20 cellular contexts compared by ENCODE assay signal in the genomic region with DNA sequence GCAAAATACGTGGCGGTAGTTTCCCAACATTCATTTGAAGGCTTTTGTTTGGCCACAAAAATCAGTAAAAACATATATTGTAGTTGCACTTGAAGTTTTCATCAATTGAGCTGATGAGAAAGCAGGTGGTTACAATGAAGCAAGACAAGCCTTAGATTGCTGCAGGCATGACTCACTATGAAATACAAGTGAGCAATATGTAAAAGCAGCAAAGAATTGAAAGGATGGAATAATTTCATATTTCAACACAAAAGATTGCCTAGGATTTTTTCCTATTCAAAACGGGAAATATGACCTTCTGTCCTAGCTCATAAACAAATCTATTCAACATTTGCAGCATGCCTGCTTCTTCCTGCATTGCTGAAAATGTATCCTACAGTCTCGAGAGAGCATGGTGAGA.
A peak's percentile ranks its signal among the peaks of the same experiment; 100 is the strongest.
DNase-seq lines count a peak whose midpoint lies in the region; ATAC-seq, FAIRE-seq and TF ChIP-seq lines count a peak whose summit lies in the region.
"Had no signal": no experiment of that assay in that cellular context is flagged by ENCODE, and none has a peak within 500 bp of the region (broad histone marks: within the 10 kb centered on the region; RNA-seq: fewer than 3 reads in every experiment).

No MANE protein-coding gene starts in this region.

- no peak for TF ChIP-seq POLR2A in NB4 (IDR thresholded peaks at IDR 0.05; ENCODE audit: extremely low read depth, insufficient read length)

- H3K36me3 ChIP-seq in bronchial epithelial cell (ENCODE audit: control insufficient read depth, insufficient read depth, low read length) = no peaks in the 10 kb centered on the region
- H3K36me3 ChIP-seq: gastrocnemius medialis, ovary had no signal

- no peaks in the 10 kb centered on the region for H3K27me3 ChIP-seq in bronchial epithelial cell (ENCODE audit: control insufficient read depth, insufficient read depth, low read length)
- H3K27me3 ChIP-seq: gastrocnemius medialis, ovary had no signal

- TF ChIP-seq CTCF in CD14-positive monocyte (IDR thresholded peaks at IDR 0.05) (no peak), NB4 (IDR thresholded peaks at IDR 0.05; ENCODE audit: low read depth, low read length) (no peak), bronchial epithelial cell (IDR thresholded peaks at IDR 0.05; ENCODE audit: insufficient read depth, low read length, severe bottlenecking) (no peak)

- H3K4me3 ChIP-seq in NB4 (ENCODE audit: low read depth, low read length) = no peak overlapping the region
- no peak overlapping the region for H3K4me3 ChIP-seq in bronchial epithelial cell (ENCODE audit: low read depth, low read length)
- H3K4me3 ChIP-seq: gastrocnemius medialis, ovary had no signal

- peaks cover 0 to 2% (median 0%) of the 10 kb centered on the region in 7 donors for H3K9me3 Mint-ChIP-seq in CD14-positive monocyte
- H3K9me3 Mint-ChIP-seq: activated T-cell treated with anti-CD3 and anti-CD28 coated beads, Interleukin-2, amount 50 U/mL, for 4 hours had no signal

- no peaks in the 10 kb centered on the region for H3K27me3 Mint-ChIP-seq in CD14-positive monocyte (ENCODE audit: low read depth in 3 of 3)

- intact Hi-C loops in CD14-positive monocyte (cut with micrococcal nuclease) = loop anchor here in 1 of 2 donors (10.0 kb wide), 1 partner anchor 255 kb away; a partner anchor contains a TSS

- FAIRE-seq in bronchial epithelial cell (lab: Jason Lieb, UNC) = no peak

- ATAC-seq in GM21528 (IDR thresholded peaks at IDR 0.05; ENCODE audit: low FRiP score, unreplicated experiment) = no peak
- no peak for ATAC-seq in GM19395 (IDR thresholded peaks at IDR 0.05; ENCODE audit: unreplicated experiment)
- ATAC-seq: gastrocnemius medialis had no signal

- no peak overlapping the region for H3K4me3 Mint-ChIP-seq in CD14-positive monocyte
- H3K4me3 Mint-ChIP-seq: activated T-cell treated with anti-CD3 and anti-CD28 coated beads, Interleukin-2, amount 50 U/mL, for 4 hours had no signal

- peak overlapping the region in 5 of 7 donors; percentile 19 to 80 (median 63) for H3K27ac Mint-ChIP-seq in CD14-positive monocyte

- DNase-seq in CD14-positive monocyte (ENCODE audit: low spot score) (no peak), NB4 (ENCODE audit: low read depth) (peak; percentile 5), bronchial epithelial cell (ENCODE audit: low read depth) (peak; percentile 89), kidney tubule cell (ENCODE audit: low spot score) (peak; percentile 9), NCI-H1436 (lab: John Stamatoyannopoulos, UW) (no peak)
- DNase-seq in activated effector memory CD4-positive, alpha-beta T cell treated with Interleukin-2 at 50 U/mL for 16 hours = no peak
- DNase-seq: activated CD4-positive, alpha-beta T cell treated with anti-CD3 and anti-CD28 coated beads, Interleukin-2, amount 50 U/mL, for 4 hours; activated T-cell treated with anti-CD3 and anti-CD28 coated beads, Interleukin-2, amount 50 U/mL, for 4 hours; amygdala; cortex of kidney; DMS153; gastrocnemius medialis; Kasumi-1; NCI-H2081; NCI-H774; ovary; SHP77; T1000 had no signal

- no peaks in the 10 kb centered on the region for H3K36me3 Mint-ChIP-seq in CD14-positive monocyte

- peaks cover 34% of the 10 kb centered on the region for H3K4me1 Mint-ChIP-seq in CD14-positive monocyte

Comparison
In these comparisons a context has a peak if more than half of its experiments do, and no peak if none do; other contexts are left out.
1. DNase-seq: peak in NB4 (single experiment), bronchial epithelial cell (single experiment) and kidney tubule cell (single experiment); none in CD14-positive monocyte (single experiment), activated effector memory CD4-positive, alpha-beta T cell treated with Interleukin-2 at 50 U/mL for 16 hours (single experiment) and NCI-H1436 (single experiment).